ENCODE assay signal across 8 cellular contexts in genomic region chr17:63961355-63962207, GRCh38. TPM values are rescaled to one million over a fixed set of nuclear protein-coding genes. Genes with fewer than 3 reads are reported as not detected.
DNase-seq lines count a peak whose midpoint lies in the region; ATAC-seq and TF ChIP-seq lines count a peak whose summit lies in the region.

No MANE protein-coding gene starts in this region.

- no TSS peak for BruUV-seq in Caco-2 (replicated peaks; lab: Mats Ljungman, UMichigan)

- no peaks in the 10 kb centered on the region; the same call in 1 of the 2 replicates for H3K27me3 ChIP-seq in Caco-2 (replicated peaks; ENCODE audit: control insufficient read depth, insufficient read depth, low read length)

- CTCF ChIA-PET in Caco-2 (lab: Charles Lee) (interaction anchor here (0.7 to 0.8 kb wide), 2 partner anchors 11 to 82 kb away, joined by 3 to 7 read pairs; no protein-coding TSS in a partner anchor), activated B cell treated with CpG ODN at 0.5 μM for 24 hours (lab: Charles Lee) (no interaction called here)

- H3K27me3 Mint-ChIP-seq in Caco-2 (ENCODE audit: insufficient read depth, unreplicated experiment): peaks cover 3% of the 10 kb centered on the region
- no peaks in the 10 kb centered on the region for H3K27me3 Mint-ChIP-seq in activated B cell treated with CpG ODN at 0.5 μM for 24 hours
- H3K27me3 Mint-ChIP-seq in naive B cell: no peaks in the 10 kb centered on the region

- H3K36me3 ChIP-seq in Caco-2 (ENCODE audit: control insufficient read depth, insufficient read depth, low read length): no peaks in the 10 kb centered on the region

- peak; percentile 86 for ATAC-seq in activated B cell treated with CpG ODN at 0.5 μM for 24 hours (ENCODE audit: low read depth)
- peak; percentile 93 to 95 for ATAC-seq in naive B cell (ENCODE audit: low read depth in 2 of 2)
- ATAC-seq in GM21390 (IDR thresholded peaks at IDR 0.05; ENCODE audit: unreplicated experiment): no peak
- no peak for ATAC-seq in GM21447 (IDR thresholded peaks at IDR 0.05; ENCODE audit: unreplicated experiment)

- TF ChIP-seq CTCF in Caco-2 (IDR thresholded peaks at IDR 0.05; ENCODE audit: insufficient read depth in 1 of 2, low read depth in 1 of 2, low read length in 1 of 2, severe bottlenecking in 1 of 2, unreplicated experiment in 1 of 2) (no peak), activated B cell treated with CpG ODN at 0.5 μM for 24 hours (IDR thresholded peaks at IDR 0.05) (no peak), epithelial cell of esophagus (IDR thresholded peaks at IDR 0.05; ENCODE audit: insufficient read depth, low read depth, low read length, missing control alignments) (no peak)

- H3K36me3 Mint-ChIP-seq in Caco-2 (ENCODE audit: insufficient read depth, unreplicated experiment) (no peaks in the 10 kb centered on the region), activated B cell treated with CpG ODN at 0.5 μM for 24 hours (ENCODE audit: low read depth) (no peaks in the 10 kb centered on the region), naive B cell (no peaks in the 10 kb centered on the region)

- H3K9me3 Mint-ChIP-seq in Caco-2 (ENCODE audit: unreplicated experiment) (no peaks in the 10 kb centered on the region), activated B cell treated with CpG ODN at 0.5 μM for 24 hours (no peaks in the 10 kb centered on the region), naive B cell (peaks cover 0 to 2% (median 0%) of the 10 kb centered on the region in 7 donors)

- no peaks in the 10 kb centered on the region for H3K9me3 ChIP-seq in Caco-2

- intact Hi-C loops in Caco-2 (cut with micrococcal nuclease; ENCODE audit: unreplicated experiment): no loop called here
- intact Hi-C loops in activated B cell treated with CpG ODN at 0.5 μM for 24 hours (cut with micrococcal nuclease): no loop called here

- POLR2A ChIA-PET in Caco-2 (lab: Charles Lee) (interaction anchor here (0.6 kb wide), 1 partner anchor 352 kb away, joined by 4 read pairs; no protein-coding TSS in a partner anchor), activated B cell treated with CpG ODN at 0.5 μM for 24 hours (lab: Charles Lee) (interaction anchor here (0.5 to 1.2 kb wide), 7 partner anchors 16 to 69 kb away, joined by 3 to 12 read pairs (median 5); partner anchors contain the start of gene CD79B)

- H3K4me1 Mint-ChIP-seq in Caco-2 (ENCODE audit: low read depth, unreplicated experiment): no peaks in the 10 kb centered on the region
- H3K4me1 Mint-ChIP-seq in activated B cell treated with CpG ODN at 0.5 μM for 24 hours: peaks cover 15% of the 10 kb centered on the region
- H3K4me1 Mint-ChIP-seq in naive B cell: peaks cover 14 to 22% (median 20%) of the 10 kb centered on the region in 3 donors

- H3K4me3 Mint-ChIP-seq in Caco-2 (ENCODE audit: unreplicated experiment) (no peak overlapping the region), activated B cell treated with CpG ODN at 0.5 μM for 24 hours (peak overlapping the region; percentile 64), naive B cell (peak overlapping the region in 6 of 8 donors; percentile 33 to 81 (median 44))

- H3K4me1 ChIP-seq in Caco-2: no peaks in the 10 kb centered on the region

- DNase-seq in Caco-2 (peak; percentile 64 to 78), LoVo (ENCODE audit: low spot score) (peak; percentile 42), activated B cell treated with CpG ODN at 0.5 μM for 24 hours (no peak), epithelial cell of esophagus (ENCODE audit: low read depth) (peak; percentile 66), naive B cell (peak; percentile 42), NCI-H510A (lab: John Stamatoyannopoulos, UW) (no peak)

- H3K4me3 ChIP-seq in Caco-2 (ENCODE audit: low read depth, low read length): no peak overlapping the region
- H3K4me3 ChIP-seq in epithelial cell of esophagus (ENCODE audit: low read length): no peak overlapping the region

- H3K27ac Mint-ChIP-seq in Caco-2 (ENCODE audit: unreplicated experiment) (no peak overlapping the region), activated B cell treated with CpG ODN at 0.5 μM for 24 hours (no peak overlapping the region), naive B cell (peak overlapping the region in 3 of 6 donors; percentile 33 to 80 (median 51))

RNA-seq across cellular contexts. Expression of gene SCN4A, which starts 11.1 kb away (rescaled TPM):
- total RNA-seq in Caco-2 (2022): not detected in 2 replicates
- total RNA-seq in activated B cell treated with CpG ODN at 0.5 μM for 24 hours: 0.49 and 0.78 TPM in 2 replicates
- 1 to 10 TPM in 3 of 6 donors, under 1 TPM in 2, not detected in 1; 0.89 to 1.4 (median 1.1) TPM for polyA plus RNA-seq in naive B cell (ENCODE audit: low read depth in 6 of 6)

RNA-seq across cellular contexts. Expression of gene CD79B, which starts 29.4 kb away (rescaled TPM):
- total RNA-seq in Caco-2 (2022) (not detected in 2 replicates), activated B cell treated with CpG ODN at 0.5 μM for 24 hours (706 and 757 TPM in 2 replicates)
- polyA plus RNA-seq in naive B cell (ENCODE audit: low read depth in 6 of 6): 1,000 to 10,000 TPM; 2,263 to 2,851 (median 2,433) TPM

RNA-seq across cellular contexts. Expression of gene PRR29, which starts 36.6 kb away (rescaled TPM):
- total RNA-seq in Caco-2 (2022) (not detected in 2 replicates), activated B cell treated with CpG ODN at 0.5 μM for 24 hours (not detected in 2 replicates)
- 1 to 10 TPM; 3.5 to 6.8 (median 5.8) TPM for polyA plus RNA-seq in naive B cell (ENCODE audit: low read depth in 6 of 6)

RNA-seq across cellular contexts. Expression of gene GH1, which starts 42.9 kb away (rescaled TPM):
- total RNA-seq in Caco-2 (2022): not detected in 2 replicates
- 0.27 TPM in 1 of 2 replicates, not detected in the other for total RNA-seq in activated B cell treated with CpG ODN at 0.5 μM for 24 hours
- polyA plus RNA-seq in naive B cell (ENCODE audit: low read depth in 6 of 6): 1 to 10 TPM in 1 of 6 donors, not detected in 5; 1.8 TPM

RNA-seq across cellular contexts. Expression of gene CSHL1, which starts 50.5 kb away (rescaled TPM):
- total RNA-seq in Caco-2 (2022) (not detected in 2 replicates), activated B cell treated with CpG ODN at 0.5 μM for 24 hours (not detected in 2 replicates)
- not detected for polyA plus RNA-seq in naive B cell (ENCODE audit: low read depth in 6 of 6)

Comparison
In these comparisons a context has a peak if more than half of its experiments do, and no peak if none do; other contexts are left out.
1. DNase-seq: peak in Caco-2 (2 of 2), LoVo (single experiment), epithelial cell of esophagus (single experiment) and naive B cell (single experiment); none in activated B cell treated with CpG ODN at 0.5 μM for 24 hours (single experiment) and NCI-H510A (single experiment).
2. ATAC-seq: peak in activated B cell treated with CpG ODN at 0.5 μM for 24 hours (single experiment) and naive B cell (2 of 2); none in GM21390 (single experiment) and GM21447 (single experiment).
3. RNA of gene CD79B, which starts 29.4 kb away (total RNA-seq): 706 to 757 TPM in activated B cell treated with CpG ODN at 0.5 μM for 24 hours; not detected in Caco-2; every median in the first group is over 100 times any median in the second.